In genomic region chr1:53948291-53948690, GRCh38 we compare ENCODE assay signal across 1 cellular context.
TF ChIP-seq lines count a peak whose summit lies in the region.

No MANE protein-coding gene starts in this region.

TF ChIP-seq in HepG2, 621 proteins besides CTCF, POLR2A, EP300 and RAD21:
- TF ChIP-seq ZSCAN9 (CRISPR knock-in tag; IDR thresholded peaks at IDR 0.05; ENCODE audit: borderline replicate concordance), result no peak
- no peak for TF ChIP-seq ZNF784 (CRISPR knock-in tag; IDR thresholded peaks at IDR 0.05; ENCODE audit: borderline replicate concordance)
